In genomic region chr16:27242398-27242797, GRCh38 we compare ENCODE assay signal across 8 cellular contexts. TPM values are rescaled to one million over a fixed set of nuclear protein-coding genes. Genes with fewer than 3 reads are reported as not detected.
A peak's percentile ranks its signal among the peaks of the same experiment; 100 is the strongest.
DNase-seq lines count a peak whose midpoint lies in the region; TF ChIP-seq lines count a peak whose summit lies in the region.

No MANE protein-coding gene starts in this region.

- no peak for TF ChIP-seq CTCF in suprapubic skin (IDR thresholded peaks at IDR 0.05)

- POLR2A ChIA-PET in activated CD4-positive, alpha-beta T cell treated with anti-CD3 and anti-CD28 coated beads, Interleukin-2, amount 10 ng/mL, durations not matched to agents 7 days and 5 days (lab: Charles Lee) = no interaction called here

- H3K4me3 ChIP-seq in adipocyte (ENCODE audit: low read length) = no peak overlapping the region
- H3K4me3 ChIP-seq in suprapubic skin = peak overlapping the region; percentile 13

- peaks cover 3% of the 10 kb centered on the region for H3K9me3 Mint-ChIP-seq in activated CD4-positive, alpha-beta T cell treated with anti-CD3 and anti-CD28 coated beads, Interleukin-2, amount 10 ng/mL, durations not matched to agents 7 days and 5 days

- no peak for TF ChIP-seq EP300 in suprapubic skin (IDR thresholded peaks at IDR 0.05)

- DNase-seq in activated CD4-positive, alpha-beta T cell treated with anti-CD3 and anti-CD28 coated beads, Interleukin-2, amount 10 ng/mL, durations not matched to agents 7 days and 5 days = no peak
- no peak for DNase-seq in activated CD4-positive, alpha-beta T cell treated with anti-CD3 and anti-CD28 coated beads, Interleukin-2, amount 50 U/mL, for 4 hours
- DNase-seq in adipocyte (ENCODE audit: low read depth) (no peak), mesenteric fat pad (ENCODE audit: low spot score) (peak; percentile 12), suprapubic skin (ENCODE audit: low spot score in 2 of 2) (peak in 1 of 2 donors; percentile 28), glomerular visceral epithelial cell (ENCODE audit: extremely low spot score) (no peak), NCI-H446 (lab: John Stamatoyannopoulos, UW) (no peak), NCI-H510A treated with DMSO at 0.1 percent for 48 hours (lab: John Stamatoyannopoulos, UW) (no peak)

- H3K9me3 ChIP-seq in adipocyte (ENCODE audit: control insufficient read depth, low read length) = no peaks in the 10 kb centered on the region
- no peaks in the 10 kb centered on the region for H3K9me3 ChIP-seq in suprapubic skin

- H3K27ac ChIP-seq in suprapubic skin = peak overlapping the region; percentile 49

- H3K27ac Mint-ChIP-seq in activated CD4-positive, alpha-beta T cell treated with anti-CD3 and anti-CD28 coated beads, Interleukin-2, amount 10 ng/mL, durations not matched to agents 7 days and 5 days = peak overlapping the region; percentile 86

- CTCF ChIA-PET in activated CD4-positive, alpha-beta T cell treated with anti-CD3 and anti-CD28 coated beads, Interleukin-2, amount 10 ng/mL, durations not matched to agents 7 days and 5 days (lab: Charles Lee) = interaction anchor here (1.1 to 3.0 kb wide), 6 partner anchors 7 to 165 kb away, joined by 3 to 15 read pairs (median 4); no protein-coding TSS in a partner anchor

- no peak for TF ChIP-seq POLR2A in suprapubic skin (IDR thresholded peaks at IDR 0.05)

- H3K9ac ChIP-seq in adipocyte (ENCODE audit: low read length) = peak overlapping the region; percentile 32

- H3K4me1 ChIP-seq in adipocyte (ENCODE audit: control insufficient read depth, insufficient read depth, low read length) (peaks cover 59% of the 10 kb centered on the region), suprapubic skin (peaks cover 55% of the 10 kb centered on the region)

- H3K27me3 Mint-ChIP-seq in activated CD4-positive, alpha-beta T cell treated with anti-CD3 and anti-CD28 coated beads, Interleukin-2, amount 10 ng/mL, durations not matched to agents 7 days and 5 days = no peaks in the 10 kb centered on the region

- H3K36me3 Mint-ChIP-seq in activated CD4-positive, alpha-beta T cell treated with anti-CD3 and anti-CD28 coated beads, Interleukin-2, amount 10 ng/mL, durations not matched to agents 7 days and 5 days (ENCODE audit: low read depth) = peaks cover 69% of the 10 kb centered on the region

- no peaks in the 10 kb centered on the region for H3K36me3 ChIP-seq in adipocyte (ENCODE audit: control insufficient read depth, insufficient read depth, low read length, severe bottlenecking)
- peaks cover 3% of the 10 kb centered on the region for H3K36me3 ChIP-seq in suprapubic skin

- H3K27me3 ChIP-seq in adipocyte (replicated peaks; ENCODE audit: control insufficient read depth, insufficient read depth, low read length) (no peaks in the 10 kb centered on the region), suprapubic skin (no peaks in the 10 kb centered on the region)

- WGBS in suprapubic skin = 86% methylated on average over 2 of the region's 2 CpGs

- H3K4me1 Mint-ChIP-seq in activated CD4-positive, alpha-beta T cell treated with anti-CD3 and anti-CD28 coated beads, Interleukin-2, amount 10 ng/mL, durations not matched to agents 7 days and 5 days = peaks cover 99% of the 10 kb centered on the region

- H3K4me3 Mint-ChIP-seq in activated CD4-positive, alpha-beta T cell treated with anti-CD3 and anti-CD28 coated beads, Interleukin-2, amount 10 ng/mL, durations not matched to agents 7 days and 5 days = peak overlapping the region; percentile 55

RNA-seq across cellular contexts. Expression of gene NSMCE1, which starts 26.2 kb away (rescaled TPM):
- 100 to 1,000 TPM in 1 of 2 experiments, 10 to 100 TPM in 1; 95.8 to 106 TPM for total RNA-seq in activated CD4-positive, alpha-beta T cell treated with anti-CD3 and anti-CD28 coated beads, Interleukin-2, amount 10 ng/mL, durations not matched to agents 7 days and 5 days
- total RNA-seq in mesenteric fat pad (39.6 TPM), suprapubic skin (10 to 100 TPM; 23.0 to 32.2 (median 29.3) TPM)

RNA-seq across cellular contexts. Expression of gene KDM8, which starts 39.1 kb away (rescaled TPM):
- 10 to 100 TPM; 22.5 to 25.0 TPM for total RNA-seq in activated CD4-positive, alpha-beta T cell treated with anti-CD3 and anti-CD28 coated beads, Interleukin-2, amount 10 ng/mL, durations not matched to agents 7 days and 5 days
- total RNA-seq in mesenteric fat pad (3.5 TPM), suprapubic skin (1 to 10 TPM; 1.3 to 5.0 (median 3.7) TPM)
